ENCODE assay signal across 22 cellular contexts in the genomic region with DNA sequence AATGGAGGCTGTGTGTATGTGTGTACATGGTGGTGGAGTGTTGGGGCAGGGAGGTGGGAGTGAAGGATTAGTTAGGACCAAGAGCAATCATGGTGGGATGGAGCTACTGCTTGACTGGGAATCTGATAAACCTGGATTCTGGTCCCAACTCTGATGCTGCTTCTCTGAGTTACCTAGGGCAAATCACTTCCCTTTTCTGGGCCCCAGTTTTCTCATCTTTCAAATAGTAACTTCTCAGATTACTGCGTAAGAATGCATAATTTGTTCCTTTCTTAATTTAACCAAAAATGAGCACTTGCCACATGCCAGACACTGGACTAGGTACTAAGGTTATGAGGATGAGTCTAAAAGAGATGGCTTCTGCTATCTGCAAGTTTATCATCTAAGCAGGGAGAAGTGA. TPM values are rescaled to one million over a fixed set of nuclear protein-coding genes. Genes with fewer than 3 reads are reported as not detected.
DNase-seq lines count a peak whose midpoint lies in the region; ATAC-seq, FAIRE-seq and TF ChIP-seq lines count a peak whose summit lies in the region.
"Had no signal": no experiment of that assay in that cellular context is flagged by ENCODE, and none has a peak within 500 bp of the region (broad histone marks: within the 10 kb centered on the region; RNA-seq: fewer than 3 reads in every experiment).

No MANE protein-coding gene starts in this region.

- H3K27me3 ChIP-seq in CD4-positive, alpha-beta T cell (ENCODE audit: control insufficient read depth, insufficient read depth, low read length): no peaks in the 10 kb centered on the region
- no peaks in the 10 kb centered on the region for H3K27me3 ChIP-seq in CD8-positive, alpha-beta memory T cell (ENCODE audit: insufficient read depth, low read length, poor library complexity, severe bottlenecking)
- no peaks in the 10 kb centered on the region for H3K27me3 ChIP-seq in bronchial epithelial cell (ENCODE audit: control insufficient read depth, insufficient read depth, low read length)
- H3K27me3 ChIP-seq in endodermal cell (ENCODE audit: control insufficient read depth, insufficient read depth, low read length, poor library complexity, severe bottlenecking): no peaks in the 10 kb centered on the region

- CTCF ChIA-PET in CD4-positive, alpha-beta T cell (lab: Charles Lee): no interaction called here
- CTCF ChIA-PET in CD8-positive, alpha-beta memory T cell (lab: Charles Lee): interaction anchor here (1.1 to 2.6 kb wide), 3 partner anchors 13 to 60 kb away, joined by 3 to 10 read pairs (median 5); no protein-coding TSS in a partner anchor

- TF ChIP-seq CTCF in CD4-positive, alpha-beta T cell (IDR thresholded peaks at IDR 0.05): no peak
- no peak for TF ChIP-seq CTCF in bronchial epithelial cell (IDR thresholded peaks at IDR 0.05; ENCODE audit: insufficient read depth, low read length, severe bottlenecking)
- no peak for TF ChIP-seq CTCF in endodermal cell (conservative IDR thresholded peaks at IDR 0.05)

- DNase-seq in CD4-positive, alpha-beta T cell: no peak
- DNase-seq in CD8-positive, alpha-beta memory T cell: no peak
- no peak for DNase-seq in bronchial epithelial cell (ENCODE audit: low read depth)
- DNase-seq in naive thymus-derived CD8-positive, alpha-beta T cell: no peak
- no peak for DNase-seq in stimulated activated CD4-positive, alpha-beta T cell treated with anti-CD3 and anti-CD28 coated beads, Interleukin-1b, Interleukin-23, amount 100 ng/mL, for 48 hours
- DNase-seq in GM19240 (ENCODE audit: insufficient read length, low spot score): no peak
- DNase-seq in endodermal cell: no peak
- DNase-seq: ACHN, Calu3, GF-D8, NCI-H1105, NCI-H2081 treated with DMSO at 0.1 percent for 48 hours, NCI-H2227 treated with DMSO at 0.1 percent for 48 hours, NCI-H510A treated with DMSO at 0.1 percent for 48 hours, NCI-H774, PC-3, RPMI8226, SIG-M5 had no signal

- peaks cover 17% of the 10 kb centered on the region for H3K4me1 Mint-ChIP-seq in CD4-positive, alpha-beta T cell (ENCODE audit: low read depth)
- H3K4me1 Mint-ChIP-seq in CD8-positive, alpha-beta memory T cell: peaks cover 0 to 7% (median 6%) of the 10 kb centered on the region in 3 donors
- H3K4me1 Mint-ChIP-seq in naive thymus-derived CD8-positive, alpha-beta T cell: peaks cover 13 to 44% (median 24%) of the 10 kb centered on the region in 4 donors
- H3K4me1 Mint-ChIP-seq in endodermal cell: peaks cover 2% of the 10 kb centered on the region

- H3K9ac ChIP-seq in endodermal cell (ENCODE audit: extremely low read depth, low read length, poor library complexity, severe bottlenecking): no peak overlapping the region

- no peak overlapping the region for H3K4me3 ChIP-seq in CD8-positive, alpha-beta memory T cell (ENCODE audit: low read length)
- H3K4me3 ChIP-seq in bronchial epithelial cell (ENCODE audit: low read depth, low read length): no peak overlapping the region
- no peak overlapping the region for H3K4me3 ChIP-seq in endodermal cell (ENCODE audit: low read length)

- H3K4me1 ChIP-seq in CD8-positive, alpha-beta memory T cell (ENCODE audit: insufficient read depth, low read length): no peaks in the 10 kb centered on the region
- H3K4me1 ChIP-seq in endodermal cell (ENCODE audit: control insufficient read depth, insufficient read depth, low read length): no peaks in the 10 kb centered on the region

- POLR2A ChIA-PET in CD4-positive, alpha-beta T cell (lab: Charles Lee): interaction anchor here (0.9 to 1.8 kb wide), 2 partner anchors 11 to 46 kb away, joined by 3 to 5 read pairs; no protein-coding TSS in a partner anchor
- POLR2A ChIA-PET in CD8-positive, alpha-beta memory T cell (lab: Charles Lee): no interaction called here
- POLR2A ChIA-PET in naive thymus-derived CD8-positive, alpha-beta T cell (lab: Charles Lee): interaction anchor here (1.1 to 1.2 kb wide), 2 partner anchors 11 to 33 kb away, joined by 4 to 5 read pairs; no protein-coding TSS in a partner anchor

- no peaks in the 10 kb centered on the region for H3K27me3 Mint-ChIP-seq in CD4-positive, alpha-beta T cell
- no peaks in the 10 kb centered on the region for H3K27me3 Mint-ChIP-seq in CD8-positive, alpha-beta memory T cell
- no peaks in the 10 kb centered on the region for H3K27me3 Mint-ChIP-seq in naive thymus-derived CD8-positive, alpha-beta T cell
- H3K27me3 Mint-ChIP-seq in endodermal cell (ENCODE audit: insufficient read depth): peaks cover 8% of the 10 kb centered on the region

- H3K27ac ChIP-seq in CD4-positive, alpha-beta T cell (ENCODE audit: low read depth, low read length): no peak overlapping the region
- no peak overlapping the region for H3K27ac ChIP-seq in CD8-positive, alpha-beta memory T cell (ENCODE audit: low read depth, low read length)
- H3K27ac ChIP-seq in endodermal cell (ENCODE audit: low read depth, low read length): no peak overlapping the region
- H3K27ac ChIP-seq: C4-2B had no signal

- H3K36me3 ChIP-seq in CD8-positive, alpha-beta memory T cell (ENCODE audit: insufficient read depth, low read length): peaks cover 26% of the 10 kb centered on the region
- no peaks in the 10 kb centered on the region for H3K36me3 ChIP-seq in bronchial epithelial cell (ENCODE audit: control insufficient read depth, insufficient read depth, low read length)
- H3K36me3 ChIP-seq in endodermal cell (ENCODE audit: control insufficient read depth, insufficient read depth, low read length): no peaks in the 10 kb centered on the region

- peak overlapping the region; percentile 27 for H3K27ac Mint-ChIP-seq in CD4-positive, alpha-beta T cell
- H3K27ac Mint-ChIP-seq in CD8-positive, alpha-beta memory T cell: peak overlapping the region in 6 of 8 donors; percentile 12 to 95 (median 48)
- H3K27ac Mint-ChIP-seq in naive thymus-derived CD8-positive, alpha-beta T cell: peak overlapping the region in 8 of 10 donors; percentile 9 to 72 (median 58)
- H3K27ac Mint-ChIP-seq in endodermal cell: no peak overlapping the region

- FAIRE-seq in bronchial epithelial cell (lab: Jason Lieb, UNC): peak; percentile 40
- FAIRE-seq: GM19239, H1 had no signal

- WGBS in endodermal cell (ENCODE audit: insufficient coverage in 1 of 2, insufficient read length in 1 of 2), 2 experiments: 80 to 95% methylated on average over 1 of the region's 1 CpG

- peaks cover 58% of the 10 kb centered on the region for H3K36me3 Mint-ChIP-seq in CD4-positive, alpha-beta T cell (ENCODE audit: low read depth)
- peaks cover 5 to 63% (median 16%) of the 10 kb centered on the region in 3 donors for H3K36me3 Mint-ChIP-seq in CD8-positive, alpha-beta memory T cell
- H3K36me3 Mint-ChIP-seq in naive thymus-derived CD8-positive, alpha-beta T cell: peaks cover 0 to 37% (median 25%) of the 10 kb centered on the region in 3 donors
- no peaks in the 10 kb centered on the region for H3K36me3 Mint-ChIP-seq in endodermal cell (ENCODE audit: low read depth)

- no peaks in the 10 kb centered on the region for H3K9me3 ChIP-seq in CD4-positive, alpha-beta T cell (ENCODE audit: control insufficient read depth, low read length)
- no peaks in the 10 kb centered on the region for H3K9me3 ChIP-seq in CD8-positive, alpha-beta memory T cell (ENCODE audit: low read length)
- no peaks in the 10 kb centered on the region for H3K9me3 ChIP-seq in endodermal cell (ENCODE audit: control insufficient read depth, low read length)

- H3K4me3 Mint-ChIP-seq in CD4-positive, alpha-beta T cell: no peak overlapping the region
- H3K4me3 Mint-ChIP-seq in CD8-positive, alpha-beta memory T cell: no peak overlapping the region
- no peak overlapping the region for H3K4me3 Mint-ChIP-seq in naive thymus-derived CD8-positive, alpha-beta T cell
- H3K4me3 Mint-ChIP-seq in endodermal cell: no peak overlapping the region

- H3K9me3 Mint-ChIP-seq in CD4-positive, alpha-beta T cell: no peaks in the 10 kb centered on the region
- no peaks in the 10 kb centered on the region for H3K9me3 Mint-ChIP-seq in CD8-positive, alpha-beta memory T cell
- H3K9me3 Mint-ChIP-seq in naive thymus-derived CD8-positive, alpha-beta T cell: no peaks in the 10 kb centered on the region
- no peaks in the 10 kb centered on the region for H3K9me3 Mint-ChIP-seq in endodermal cell

- ATAC-seq in CD4-positive, alpha-beta T cell (ENCODE audit: poor library complexity): no peak
- no peak for ATAC-seq in naive thymus-derived CD8-positive, alpha-beta T cell
- ATAC-seq: PC-3, SK-N-SH treated with all-trans-retinoic acid at 6 μM for 48 hours had no signal

- intact Hi-C loops in CD4-positive, alpha-beta T cell (cut with DNase I, micrococcal nuclease): no loop called here

RNA-seq across cellular contexts. Expression of a gene that starts 20.8 kb away (rescaled TPM):
- total RNA-seq in CD4-positive, alpha-beta T cell: 100 to 1,000 TPM; 108 to 130 TPM
- 100 to 1,000 TPM; 452 to 459 TPM for total RNA-seq in CD8-positive, alpha-beta memory T cell
- polyA plus RNA-seq in CD8-positive, alpha-beta memory T cell: 351 TPM
- total RNA-seq in bronchial epithelial cell: 1.3 and 11.3 TPM in 2 replicates
- 100 to 1,000 TPM; 334 to 359 TPM for total RNA-seq in naive thymus-derived CD8-positive, alpha-beta T cell
- polyA plus RNA-seq in naive thymus-derived CD8-positive, alpha-beta T cell: 100 to 1,000 TPM; 242 to 318 (median 254) TPM
- 100 to 1,000 TPM; 204 to 235 TPM for total RNA-seq in endodermal cell
- 167 TPM for polyA plus RNA-seq in endodermal cell (2013, experiment 1 of 2)
- 184 TPM for polyA plus RNA-seq in endodermal cell (2013, experiment 2 of 2)

RNA-seq across cellular contexts. Expression of a gene that starts 45.5 kb away (rescaled TPM):
- total RNA-seq in CD4-positive, alpha-beta T cell: 10 to 100 TPM; 68.0 to 68.9 TPM
- total RNA-seq in CD8-positive, alpha-beta memory T cell: 10 to 100 TPM; 47.9 to 50.5 TPM
- 134 TPM for polyA plus RNA-seq in CD8-positive, alpha-beta memory T cell
- 0.79 and 1.7 TPM in 2 replicates for total RNA-seq in bronchial epithelial cell
- total RNA-seq in naive thymus-derived CD8-positive, alpha-beta T cell: 100 to 1,000 TPM; 131 to 151 TPM
- polyA plus RNA-seq in naive thymus-derived CD8-positive, alpha-beta T cell: 100 to 1,000 TPM in 1 of 3 donors, 10 to 100 TPM in 2; 79.8 to 130 (median 98.1) TPM
- total RNA-seq in endodermal cell: 1 to 10 TPM; 4.4 to 6.4 TPM
- 2.5 TPM for polyA plus RNA-seq in endodermal cell (2013, experiment 1 of 2)
- polyA plus RNA-seq in endodermal cell (2013, experiment 2 of 2): 1.8 TPM

Comparison
In these comparisons a context has a peak if more than half of its experiments do, and no peak if none do; other contexts are left out.
1. RNA of a gene that starts 45.5 kb away (total RNA-seq): 131 to 151 TPM in naive thymus-derived CD8-positive, alpha-beta T cell, 68.0 to 68.9 TPM in CD4-positive, alpha-beta T cell and 47.9 to 50.5 TPM in CD8-positive, alpha-beta memory T cell; 4.4 to 6.4 TPM in endodermal cell and 0.79 to 1.7 TPM in bronchial epithelial cell; every median in the first group is over 4 times any median in the second.